Comparison of ENCODE assay signal across 8 cellular contexts in the genomic region with DNA sequence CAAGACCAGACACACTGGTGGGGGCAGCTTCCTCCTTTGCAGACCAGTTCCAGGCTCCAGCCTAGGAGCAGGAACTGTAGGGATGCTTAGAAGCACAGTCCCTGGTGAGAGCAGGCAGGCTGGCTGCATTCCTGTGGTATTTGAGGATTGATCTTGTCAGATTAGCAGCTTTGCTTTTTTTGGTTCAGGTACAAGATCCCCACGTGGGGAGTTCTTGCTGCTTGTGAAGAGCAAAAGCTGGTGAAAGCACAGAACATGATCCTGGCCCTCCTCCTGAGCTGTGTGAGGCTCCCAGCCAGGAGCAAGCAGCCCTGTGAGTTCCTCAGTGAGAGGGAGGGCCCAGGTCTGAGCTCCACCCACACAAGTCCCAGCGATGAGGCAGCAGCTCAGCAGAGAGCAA.
A peak's percentile ranks its signal among the peaks of the same experiment; 100 is the strongest.
DNase-seq lines count a peak whose midpoint lies in the region; ATAC-seq and TF ChIP-seq lines count a peak whose summit lies in the region.

No MANE protein-coding gene starts in this region.

- intact Hi-C loops in transverse colon (cut with DNase I; ENCODE audit: low total_unique reads), result no loop called here

- H3K36me3 ChIP-seq in endodermal cell (ENCODE audit: control insufficient read depth, insufficient read depth, low read length) (no peaks in the 10 kb centered on the region), transverse colon (no peaks in the 10 kb centered on the region)

- no peak for TF ChIP-seq EP300 in transverse colon (IDR thresholded peaks at IDR 0.05; ENCODE audit: low read depth)

- H3K4me1 ChIP-seq in endodermal cell (ENCODE audit: control insufficient read depth, insufficient read depth, low read length) (peaks cover 8% of the 10 kb centered on the region), transverse colon (peaks cover 0 to 8% (median 6%) of the 10 kb centered on the region in 4 donors)

- no peak overlapping the region for H3K9ac ChIP-seq in endodermal cell (ENCODE audit: extremely low read depth, low read length, poor library complexity, severe bottlenecking)

- H3K9me3 ChIP-seq in endodermal cell (ENCODE audit: control insufficient read depth, low read length), result no peaks in the 10 kb centered on the region
- H3K9me3 ChIP-seq in transverse colon, result no peaks in the 10 kb centered on the region

- ATAC-seq in activated T-helper 17 cell treated with anti-CD3 and anti-CD28 coated beads, Interleukin-2, amount 50 U/mL, for 72 hours (replicated peaks), result no peak

- TF ChIP-seq POLR2A in transverse colon (IDR thresholded peaks at IDR 0.05), result no peak

- DNase-seq in DMS79 treated with DMSO at 0.1 percent for 48 hours (lab: John Stamatoyannopoulos, UW) (peak; percentile 95), NCI-H2171 treated with DMSO at 0.1 percent for 48 hours (lab: John Stamatoyannopoulos, UW) (peak; percentile 62), endodermal cell (peak; percentile 89), non-pigmented ciliary epithelial cell (ENCODE audit: low read depth) (peak; percentile 98), progenitor cell of endocrine pancreas (ENCODE audit: low spot score, unreplicated experiment) (no peak), transverse colon (no peak)
- no peak for DNase-seq in activated CD8-positive, alpha-beta memory T cell treated with anti-CD3 and anti-CD28 coated beads for 24 hours

- peaks cover 10% of the 10 kb centered on the region for H3K4me1 Mint-ChIP-seq in endodermal cell
- peaks cover 8% of the 10 kb centered on the region for H3K4me1 Mint-ChIP-seq in activated T-helper 17 cell treated with anti-CD3 and anti-CD28 coated beads, Interleukin-2, amount 50 U/mL, for 72 hours
- H3K4me1 Mint-ChIP-seq in progenitor cell of endocrine pancreas (ENCODE audit: low read depth), result peaks cover 4% of the 10 kb centered on the region

- H3K36me3 Mint-ChIP-seq in endodermal cell (ENCODE audit: low read depth), result peaks cover 7% of the 10 kb centered on the region
- H3K36me3 Mint-ChIP-seq in activated T-helper 17 cell treated with anti-CD3 and anti-CD28 coated beads, Interleukin-2, amount 50 U/mL, for 72 hours (ENCODE audit: low read depth), result peaks cover 13% of the 10 kb centered on the region
- H3K36me3 Mint-ChIP-seq in progenitor cell of endocrine pancreas (ENCODE audit: insufficient read depth), result no peaks in the 10 kb centered on the region

- peak overlapping the region; percentile 41 for H3K27ac ChIP-seq in endodermal cell (ENCODE audit: low read depth, low read length)
- no peak overlapping the region for H3K27ac ChIP-seq in transverse colon

- H3K4me3 ChIP-seq in endodermal cell (ENCODE audit: low read length), result no peak overlapping the region
- no peak overlapping the region for H3K4me3 ChIP-seq in transverse colon

- peaks cover 5% of the 10 kb centered on the region for H3K9me3 Mint-ChIP-seq in endodermal cell
- H3K9me3 Mint-ChIP-seq in activated T-helper 17 cell treated with anti-CD3 and anti-CD28 coated beads, Interleukin-2, amount 50 U/mL, for 72 hours, result no peaks in the 10 kb centered on the region
- H3K9me3 Mint-ChIP-seq in progenitor cell of endocrine pancreas (ENCODE audit: low read depth), result no peaks in the 10 kb centered on the region

- in situ Hi-C loops in transverse colon (cut with MboI; ENCODE audit: low pct_ligation_motif_present in 1 of 4, low pct_unique_long_range_greater_than_20kb in 1 of 4, low sequenced_read_pairs in 3 of 4), result no loop called here

- no peak overlapping the region for H3K4me3 Mint-ChIP-seq in endodermal cell
- no peak overlapping the region for H3K4me3 Mint-ChIP-seq in activated T-helper 17 cell treated with anti-CD3 and anti-CD28 coated beads, Interleukin-2, amount 50 U/mL, for 72 hours
- H3K4me3 Mint-ChIP-seq in progenitor cell of endocrine pancreas (ENCODE audit: low read depth), result no peak overlapping the region

- no peaks in the 10 kb centered on the region for H3K27me3 Mint-ChIP-seq in endodermal cell (ENCODE audit: insufficient read depth)
- H3K27me3 Mint-ChIP-seq in activated T-helper 17 cell treated with anti-CD3 and anti-CD28 coated beads, Interleukin-2, amount 50 U/mL, for 72 hours, result no peaks in the 10 kb centered on the region
- H3K27me3 Mint-ChIP-seq in progenitor cell of endocrine pancreas, result no peaks in the 10 kb centered on the region

- H3K27ac Mint-ChIP-seq in endodermal cell (peak overlapping the region; percentile 86), progenitor cell of endocrine pancreas (no peak overlapping the region)
- no peak overlapping the region for H3K27ac Mint-ChIP-seq in activated T-helper 17 cell treated with anti-CD3 and anti-CD28 coated beads, Interleukin-2, amount 50 U/mL, for 72 hours

- H3K27me3 ChIP-seq in endodermal cell (ENCODE audit: control insufficient read depth, insufficient read depth, low read length, poor library complexity, severe bottlenecking) (no peaks in the 10 kb centered on the region), transverse colon (no peaks in the 10 kb centered on the region)

- WGBS in endodermal cell (ENCODE audit: insufficient coverage in 1 of 2, insufficient read length in 1 of 2), 2 experiments, result 22% methylated on average over 2 of the region's 2 CpGs; no CpG with 5 or more reads in 1 of the 2 experiments
- 61% methylated on average over 2 of the region's 2 CpGs; no CpG with 5 or more reads in 1 of the 2 donors for WGBS in transverse colon (ENCODE audit: low coverage in 1 of 2), 2 donors

- TF ChIP-seq CTCF in endodermal cell (conservative IDR thresholded peaks at IDR 0.05) (no peak), progenitor cell of endocrine pancreas (IDR thresholded peaks at IDR 0.05; ENCODE audit: unreplicated experiment) (no peak), transverse colon (IDR thresholded peaks at IDR 0.05) (no peak)

Comparison
In these comparisons a context has a peak if more than half of its experiments do, and no peak if none do; other contexts are left out.
1. DNase-seq: peak in DMS79 treated with DMSO at 0.1 percent for 48 hours (single experiment), NCI-H2171 treated with DMSO at 0.1 percent for 48 hours (single experiment), endodermal cell (single experiment) and non-pigmented ciliary epithelial cell (single experiment); none in progenitor cell of endocrine pancreas (single experiment), transverse colon (single experiment) and activated CD8-positive, alpha-beta memory T cell treated with anti-CD3 and anti-CD28 coated beads for 24 hours (single experiment).